In the genomic region with DNA sequence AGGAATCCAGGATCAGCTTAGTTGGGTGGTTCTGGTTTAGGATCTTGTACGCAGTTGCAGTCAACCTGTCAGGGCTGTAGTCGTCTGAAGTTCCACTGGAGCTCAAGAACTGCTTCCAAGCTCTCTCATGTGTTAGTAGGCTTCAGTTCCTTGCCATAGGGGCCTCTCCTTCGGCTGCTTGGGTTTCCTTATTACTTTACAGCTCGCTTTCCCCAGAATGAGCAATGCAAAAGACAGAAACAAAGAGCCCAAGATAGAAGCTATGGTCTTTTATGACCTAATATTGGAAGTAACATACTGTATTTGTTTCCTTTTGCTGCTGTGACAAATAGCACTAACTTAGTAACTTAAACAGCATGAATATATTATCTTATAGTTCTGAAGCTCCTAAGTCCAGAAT, we compare ENCODE assay signal across 24 cellular contexts.
"Had no signal": no experiment of that assay in that cellular context is flagged by ENCODE, and none has a peak within 500 bp of the region (broad histone marks: within the 10 kb centered on the region; RNA-seq: fewer than 3 reads in every experiment).

No MANE protein-coding gene starts in this region.

- DNase-seq: Kasumi-1, MM.1S, MV-4-11, NCI-H1048, NCI-H1105, NCI-H1417 treated with DMSO at 0.1 percent for 48 hours, NCI-H146, NCI-H1694 treated with DMSO at 0.1 percent for 48 hours, NCI-H1930, NCI-H2081, NCI-H2107, NCI-H2227 treated with DMSO at 0.1 percent for 48 hours, NCI-H524, NCI-H526 treated with DMSO at 0.1 percent for 48 hours, NCI-H748 treated with DMSO at 0.1 percent for 48 hours, SHP77, SK-N-SH, SW 1271 had no signal

- H3K27ac Mint-ChIP-seq: IgD-negative memory B cell had no signal

- H3K36me3 Mint-ChIP-seq: IgD-negative memory B cell had no signal

- ATAC-seq: K562, Panc1 had no signal

- H3K27ac ChIP-seq: HL-60, KMS-11, RWPE1 had no signal

- H3K9me3 ChIP-seq: SK-N-SH had no signal

- H3K4me3 ChIP-seq: K562 had no signal

- H3K4me3 Mint-ChIP-seq: IgD-negative memory B cell had no signal
